ENCODE assay signal across 10 cellular contexts in the genomic region with DNA sequence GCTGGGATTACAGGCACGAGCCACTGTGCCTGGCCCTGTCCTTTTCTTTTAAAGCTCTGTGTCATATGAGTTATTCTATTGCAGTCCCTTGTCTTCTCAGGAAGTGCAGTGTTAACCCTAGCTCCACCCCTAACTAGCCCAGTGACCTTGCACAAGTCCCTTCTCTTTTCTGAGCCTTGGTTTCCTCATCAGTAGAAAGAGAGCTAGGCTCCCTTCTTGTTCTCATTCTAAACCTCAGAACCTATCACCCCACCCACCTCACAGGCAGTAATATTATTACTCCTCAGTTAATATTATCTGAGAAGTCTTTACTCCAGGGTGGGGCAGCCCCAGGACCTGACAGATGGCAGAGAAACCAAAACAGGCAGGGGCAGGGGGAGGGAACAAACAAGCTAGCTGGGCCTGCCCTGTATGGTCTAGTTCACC. TPM values are rescaled to one million over a fixed set of nuclear protein-coding genes. Genes with fewer than 3 reads are reported as not detected.
DNase-seq lines count a peak whose midpoint lies in the region; ATAC-seq and TF ChIP-seq lines count a peak whose summit lies in the region.
"Had no signal": no experiment of that assay in that cellular context is flagged by ENCODE, and none has a peak within 500 bp of the region (broad histone marks: within the 10 kb centered on the region; RNA-seq: fewer than 3 reads in every experiment).

No MANE protein-coding gene starts in this region.

- H3K4me3 Mint-ChIP-seq in activated naive CD8-positive, alpha-beta T cell = peak overlapping the region; percentile 78
- no peak overlapping the region for H3K4me3 Mint-ChIP-seq in HFFc6

- peak overlapping the region; percentile 98 for H3K27ac Mint-ChIP-seq in activated naive CD8-positive, alpha-beta T cell
- H3K27ac Mint-ChIP-seq in HFFc6 = no peak overlapping the region

- TF ChIP-seq CTCF in GM12865 (IDR thresholded peaks at IDR 0.05; ENCODE audit: insufficient read depth, low read depth, low read length, missing control alignments) (no peak), GM20000 (IDR thresholded peaks at IDR 0.05; ENCODE audit: extremely low read depth, missing control alignments) (no peak), HFFc6 (IDR thresholded peaks at IDR 0.05) (no peak), adrenal gland (IDR thresholded peaks at IDR 0.05) (no peak)

- no peak overlapping the region for H3K27ac ChIP-seq in adrenal gland
- H3K27ac ChIP-seq: cardiac muscle cell had no signal

- WGBS in adrenal gland, 4 donors = 32 to 60% (median 53%) methylated on average over 1 of the region's 1 CpG

- peak; percentile 25 for ATAC-seq in HG03469 (IDR thresholded peaks at IDR 0.05; ENCODE audit: unreplicated experiment)

- H3K9me3 ChIP-seq in adrenal gland (replicated peaks in 1 of 3) = no peaks in the 10 kb centered on the region

- no peaks in the 10 kb centered on the region for H3K36me3 ChIP-seq in adrenal gland (replicated peaks in 1 of 2)
- H3K36me3 ChIP-seq: cardiac muscle cell had no signal

- H3K9me3 Mint-ChIP-seq in activated naive CD8-positive, alpha-beta T cell (ENCODE audit: low read depth) = no peaks in the 10 kb centered on the region
- H3K9me3 Mint-ChIP-seq in HFFc6 = no peaks in the 10 kb centered on the region

- H3K27me3 Mint-ChIP-seq in activated naive CD8-positive, alpha-beta T cell = no peaks in the 10 kb centered on the region
- peaks cover 4% of the 10 kb centered on the region; the same call in 1 of the 2 replicates for H3K27me3 Mint-ChIP-seq in HFFc6 (ENCODE audit: insufficient read depth)

- peak; percentile 87 for DNase-seq in GM12865 (ENCODE audit: low read depth)
- peak; percentile 64 for DNase-seq in GM20000 (ENCODE audit: low spot score)
- no peak for DNase-seq in amniotic stem cell (lab: John Stamatoyannopoulos, UW)
- DNase-seq in HFFc6 = no peak
- DNase-seq in adrenal gland = no peak
- no peak for DNase-seq in COLO668 (lab: John Stamatoyannopoulos, UW; ENCODE audit: unreplicated experiment)
- DNase-seq: right cardiac atrium had no signal

- peaks cover 4 to 24% of the 10 kb centered on the region in 2 donors for H3K4me1 ChIP-seq in adrenal gland (replicated peaks in 1 of 2)

- H3K27me3 ChIP-seq in adrenal gland = no peaks in the 10 kb centered on the region
- H3K27me3 ChIP-seq: cardiac muscle cell had no signal

- no peak for TF ChIP-seq POLR2A in adrenal gland (IDR thresholded peaks at IDR 0.05)

- H3K36me3 Mint-ChIP-seq in activated naive CD8-positive, alpha-beta T cell = peaks cover 28% of the 10 kb centered on the region
- H3K36me3 Mint-ChIP-seq in HFFc6 (ENCODE audit: low read depth) = no peaks in the 10 kb centered on the region

- H3K4me3 ChIP-seq in GM12865 (ENCODE audit: low read depth, low read length) (peak overlapping the region; percentile 53), adrenal gland (no peak overlapping the region)
- H3K4me3 ChIP-seq: cardiac muscle cell had no signal

- intact Hi-C loops in adrenal gland (cut with DNase I) = no loop called here

- H3K4me1 Mint-ChIP-seq in activated naive CD8-positive, alpha-beta T cell (ENCODE audit: low read depth) = peaks cover 92% of the 10 kb centered on the region
- H3K4me1 Mint-ChIP-seq in HFFc6 (ENCODE audit: low read depth) = no peaks in the 10 kb centered on the region

RNA-seq across cellular contexts. Expression of a gene that starts 7.2 kb away (rescaled TPM):
- 10 to 100 TPM in 3 of 6 experiments, 1 to 10 TPM in 3; 7.1 to 20.0 (median 9.7) TPM for total RNA-seq in HFFc6 (2021; fragmentation: NEBNext Ultra II Directional; extraction: Animal tissue kit (Norgen Biotek cat#: 25700))
- 10 to 100 TPM; 24.8 to 74.3 (median 54.8) TPM for total RNA-seq in adrenal gland
- polyA plus RNA-seq in adrenal gland = 10 to 100 TPM; 32.6 to 63.6 (median 45.0) TPM

Comparison
In these comparisons a context has a peak if more than half of its experiments do, and no peak if none do; other contexts are left out.
1. DNase-seq: peak in GM12865 (single experiment) and GM20000 (single experiment); none in amniotic stem cell (single experiment), HFFc6 (single experiment), adrenal gland (0 of 7) and COLO668 (single experiment).